Comparison of ENCODE assay signal across 9 cellular contexts in genomic region chr1:51284487-51284954, GRCh38. TPM values are rescaled to one million over a fixed set of nuclear protein-coding genes. Genes with fewer than 3 reads are reported as not detected.
DNase-seq lines count a peak whose midpoint lies in the region; ATAC-seq, FAIRE-seq and TF ChIP-seq lines count a peak whose summit lies in the region.
"Had no signal": no experiment of that assay in that cellular context is flagged by ENCODE, and none has a peak within 500 bp of the region (broad histone marks: within the 10 kb centered on the region; RNA-seq: fewer than 3 reads in every experiment).

No MANE protein-coding gene starts in this region.

- peaks cover 23 to 30% of the 10 kb centered on the region in 2 experiments; a peak in 4 of 5 replicates for H3K4me1 ChIP-seq in K562 (replicated peaks in 1 of 2; ENCODE audit: control insufficient read depth in 2 of 2, insufficient read depth in 2 of 2, low read length in 2 of 2)

- H4K20me1 ChIP-seq in K562 (replicated peaks; ENCODE audit: control insufficient read depth, insufficient read depth, low read length), result no peaks in the 10 kb centered on the region; the same call in 1 of the 2 replicates

- peak in 1 of 2 experiments; percentile 28; a peak in 2 of 4 replicates for TF ChIP-seq RAD21 in K562 (CRISPR knock-in tag; conservative IDR thresholded peaks at IDR 0.05 in 1 of 2, IDR thresholded peaks at IDR 0.05 in 1 of 2)

- H3K9me3 ChIP-seq in K562 (replicated peaks; ENCODE audit: control insufficient read depth, insufficient read depth, low read depth, low read length) (no peaks in the 10 kb centered on the region), WERI-Rb-1 (ENCODE audit: severe bottlenecking) (no peaks in the 10 kb centered on the region)

- no peak overlapping the region for H2AFZ ChIP-seq in K562 (ENCODE audit: low read depth, low read length)

- H3K36me3 ChIP-seq in K562 (ENCODE audit: control insufficient read depth, insufficient read depth, low read length) (no peaks in the 10 kb centered on the region), WERI-Rb-1 (peaks cover 17% of the 10 kb centered on the region)

- H3K4me2 ChIP-seq in K562 (ENCODE audit: insufficient read depth, low read length), result peak overlapping the region; percentile 9; the same call in 1 of the 2 replicates

- POLR2A ChIA-PET in K562 (lab: Yijun Ruan, JAX), result interaction anchor here (1.0 kb wide), 1 partner anchor 43 kb away, joined by 4 read pairs; no protein-coding TSS in a partner anchor

- H3K9ac ChIP-seq in K562 (ENCODE audit: insufficient read depth in 1 of 2, low read depth in 2 of 2, low read length in 2 of 2), result no peak overlapping the region

- H3K27me3 ChIP-seq in K562 (ENCODE audit: control insufficient read depth in 2 of 2, insufficient read depth in 2 of 2, low read length in 2 of 2) (no peaks in the 10 kb centered on the region), WERI-Rb-1 (ENCODE audit: insufficient read depth, low read depth, severe bottlenecking) (no peaks in the 10 kb centered on the region)

- in situ Hi-C loops in GM13977 (cut with MboI; ENCODE audit: low pct_unique_long_range_greater_than_20kb, low sequenced_read_pairs, unreplicated experiment) (no loop called here), KBM-7 (cut with MboI; ENCODE audit: low pct_unique_long_range_greater_than_20kb, low sequenced_read_pairs) (no loop called here), K562 (cut with MboI) (no loop called here)

- no peaks in the 10 kb centered on the region for H3K79me2 ChIP-seq in K562 (ENCODE audit: control insufficient read depth, insufficient read depth, low read length)

- ATAC-seq in GM21528 (IDR thresholded peaks at IDR 0.05; ENCODE audit: low FRiP score, unreplicated experiment) (peak; percentile 38), K562 (peak; percentile 93)

- BruUV-seq in K562 (replicated peaks; lab: Mats Ljungman, UMichigan), result no TSS peak

- peak; percentile 98 for TF ChIP-seq EP300 in K562 (IDR thresholded peaks at IDR 0.05; ENCODE audit: low read length)

- no peak overlapping the region for H3K27ac ChIP-seq in K562 (ENCODE audit: extremely low read depth, low read depth, low read length)
- H3K27ac ChIP-seq in WERI-Rb-1, result no peak overlapping the region

- intact Hi-C loops in K562 (cut with micrococcal nuclease), result loop anchor here (2.0 to 10.0 kb wide), 3 partner anchors 48 to 920 kb away; partner anchors contain the start of gene RNF11

- CTCF ChIA-PET in K562 (lab: Yijun Ruan, JAX; ENCODE audit: low intra/inter-chr PET ratio), result no interaction called here

- no peak for TF ChIP-seq POLR2A in K562 (conservative IDR thresholded peaks at IDR 0.05)

- DNase-seq in GM13977 (ENCODE audit: low spot score) (peak; percentile 62), KBM-7 (peak; percentile 62), K562 (ENCODE audit: extremely low read depth in 1 of 4, low spot score in 3 of 4) (peak; percentile 92 to 99 (median 94)), NCI-H82 treated with DMSO at 0.1 percent for 48 hours (lab: John Stamatoyannopoulos, UW; ENCODE audit: unreplicated experiment) (no peak), AG08395 (ENCODE audit: low spot score) (no peak), WERI-Rb-1 (no peak), SHP77 (lab: John Stamatoyannopoulos, UW) (no peak)

- H3K9me1 ChIP-seq in K562 (ENCODE audit: control insufficient read depth, insufficient read depth, low read length), result peaks cover 1% of the 10 kb centered on the region

- TF ChIP-seq CTCF in GM13977 (IDR thresholded peaks at IDR 0.05; ENCODE audit: extremely low read depth, insufficient read depth, missing control alignments) (no peak), K562 (IDR thresholded peaks at IDR 0.05 in 2 of 3, conservative IDR thresholded peaks at IDR 0.05 in 1 of 3; ENCODE audit: insufficient read depth in 2 of 3, low read depth in 1 of 3, low read length in 3 of 3) (peak in 1 of 3 experiments; percentile 11; a peak in 1 of 6 replicates), WERI-Rb-1 (IDR thresholded peaks at IDR 0.05; ENCODE audit: low read depth, low read length) (no peak)

- peak; percentile 99 for FAIRE-seq in K562 (lab: Jason Lieb, UNC)
- FAIRE-seq: H1 had no signal

- no peak overlapping the region for H3K4me3 ChIP-seq in K562
- H3K4me3 ChIP-seq in WERI-Rb-1 (ENCODE audit: low read depth, low read length), result no peak overlapping the region

TF ChIP-seq in K562, 482 proteins besides CTCF, POLR2A, EP300 and RAD21 (continues in another document):
- TF ChIP-seq NELFE (IDR thresholded peaks at IDR 0.05; ENCODE audit: insufficient read depth, insufficient read length) (no peak), TRIM28 (IDR thresholded peaks at IDR 0.05) (peak; percentile 80), FOXA3 (CRISPR knock-in tag; conservative IDR thresholded peaks at IDR 0.05 in 1 of 2, IDR thresholded peaks at IDR 0.05 in 1 of 2) (0 out of 4 replicates have a peak, but pooled peaks of 1 of the 2 experiments have one; percentile 33), CREB1 (IDR thresholded peaks at IDR 0.05) (peak; percentile 66), CREB1 (CRISPR knock-in tag; IDR thresholded peaks at IDR 0.05) (no peak), ZNF217 (CRISPR knock-in tag; IDR thresholded peaks at IDR 0.05) (no peak), ZC3H11A (IDR thresholded peaks at IDR 0.05; ENCODE audit: low read depth, low read length) (no peak), ZBTB8A (IDR thresholded peaks at IDR 0.05; ENCODE audit: partially characterized antibody) (no peak), MAFG (tag; conservative IDR thresholded peaks at IDR 0.05) (no peak)
- TF ChIP-seq, protein P1, sequence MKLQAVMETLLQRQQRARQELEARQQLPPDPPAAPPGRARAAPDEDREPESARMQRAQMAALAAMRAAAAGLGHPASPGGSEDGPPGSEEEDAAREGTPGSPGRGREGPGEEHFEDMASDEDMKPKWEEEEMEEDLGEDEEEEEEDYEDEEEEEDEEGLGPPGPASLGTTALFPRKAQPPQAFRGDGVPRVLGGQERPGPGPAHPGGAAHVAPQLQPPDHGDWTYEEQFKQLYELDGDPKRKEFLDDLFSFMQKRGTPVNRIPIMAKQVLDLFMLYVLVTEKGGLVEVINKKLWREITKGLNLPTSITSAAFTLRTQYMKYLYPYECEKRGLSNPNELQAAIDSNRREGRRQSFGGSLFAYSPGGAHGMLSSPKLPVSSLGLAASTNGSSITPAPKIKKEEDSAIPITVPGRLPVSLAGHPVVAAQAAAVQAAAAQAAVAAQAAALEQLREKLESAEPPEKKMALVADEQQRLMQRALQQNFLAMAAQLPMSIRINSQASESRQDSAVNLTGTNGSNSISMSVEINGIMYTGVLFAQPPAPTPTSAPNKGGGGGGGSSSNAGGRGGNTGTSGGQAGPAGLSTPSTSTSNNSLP (IDR thresholded peaks at IDR 0.05; ENCODE audit: borderline replicate concordance, low read depth, low read length), result peak; percentile 87; the same call in 1 of the 2 replicates

RNA-seq across cellular contexts. Expression of gene TTC39A, which starts 45.8 kb away (rescaled TPM):
- total RNA-seq in K562 (2011; cell fraction: chromatin; rRNA removed; ENCODE audit: low replicate concordance), result 1.6 and 1.9 TPM in 2 replicates
- 0.53 and 2.7 TPM in 2 replicates for total RNA-seq in K562 (2011; cell fraction: nucleolus; rRNA removed)
- total RNA-seq in K562 (2011; cell fraction: nucleoplasm; rRNA removed), result 0.51 and 2.1 TPM in 2 replicates
- total RNA-seq in K562 (2014; rRNA removed) (0.18 and 0.20 TPM in 2 replicates), K562 (2014; rRNA removed; fragmentation: Illumina TruSeq; extraction: Trizol) (0.40 and 0.48 TPM in 2 replicates), K562 (2015; rRNA removed; fragmentation: Illumina TruSeq; extraction: Trizol) (0.34 and 0.36 TPM in 2 replicates), K562 (2021) (0.53 and 0.92 TPM in 2 replicates)
- polyA plus RNA-seq in K562 (2011; rRNA removed) (0.74 and 0.82 TPM in 2 replicates), K562 (2014; fragmentation: Illumina TruSeq; extraction: Trizol) (0.27 and 0.32 TPM in 2 replicates), K562 (2014; fragmentation: Nextera tagmentation; extraction: Ambion mirVana) (under 1 TPM; 0.21 to 0.35 TPM), K562 (2014; rRNA removed) (0.19 and 0.23 TPM in 2 replicates)
- polyA plus RNA-seq in K562 (2011; cell fraction: cytosol; rRNA removed), result 0.37 and 2.8 TPM in 2 replicates
- polyA plus RNA-seq in K562 (2011; cell fraction: nucleus; rRNA removed), result 0.51 and 0.75 TPM in 2 replicates
- 0.47 and 0.89 TPM in 2 replicates for polyA plus RNA-seq in K562 (2012)
- 2.0 and 2.1 TPM in 2 replicates for polyA minus RNA-seq in K562 (2011; rRNA and poly(A)+ RNA removed)
- not detected in 2 replicates for polyA minus RNA-seq in K562 (2011; cell fraction: cytosol; rRNA and poly(A)+ RNA removed)
- polyA minus RNA-seq in K562 (2011; cell fraction: nucleus; rRNA and poly(A)+ RNA removed), result 0.13 and 0.89 TPM in 2 replicates

RNA-seq across cellular contexts. Expression of gene RNF11, which starts 48.4 kb away (rescaled TPM):
- 16.1 and 30.6 TPM in 2 replicates for total RNA-seq in K562 (2011; cell fraction: chromatin; rRNA removed; ENCODE audit: low replicate concordance)
- total RNA-seq in K562 (2011; cell fraction: nucleolus; rRNA removed), result 7.5 and 10.5 TPM in 2 replicates
- 14.1 and 21.9 TPM in 2 replicates for total RNA-seq in K562 (2011; cell fraction: nucleoplasm; rRNA removed)
- total RNA-seq in K562 (2014; rRNA removed), result 24.7 and 37.3 TPM in 2 replicates
- total RNA-seq in K562 (2014; rRNA removed; fragmentation: Illumina TruSeq; extraction: Trizol), result 29.5 and 30.1 TPM in 2 replicates
- total RNA-seq in K562 (2015; rRNA removed; fragmentation: Illumina TruSeq; extraction: Trizol), result 20.3 and 20.6 TPM in 2 replicates
- 19.9 and 23.1 TPM in 2 replicates for total RNA-seq in K562 (2021)
- 23.1 and 34.3 TPM in 2 replicates for polyA plus RNA-seq in K562 (2011; rRNA removed)
- polyA plus RNA-seq in K562 (2011; cell fraction: cytosol; rRNA removed), result 22.7 and 34.7 TPM in 2 replicates
- polyA plus RNA-seq in K562 (2011; cell fraction: nucleus; rRNA removed), result 19.5 and 25.7 TPM in 2 replicates
- 18.4 and 29.0 TPM in 2 replicates for polyA plus RNA-seq in K562 (2012)
- polyA plus RNA-seq in K562 (2014; fragmentation: Illumina TruSeq; extraction: Trizol), result 25.8 and 27.2 TPM in 2 replicates
- 1 to 10 TPM; 5.7 to 6.1 TPM for polyA plus RNA-seq in K562 (2014; fragmentation: Nextera tagmentation; extraction: Ambion mirVana)
- polyA plus RNA-seq in K562 (2014; rRNA removed), result 22.1 and 22.2 TPM in 2 replicates
- 61.8 and 65.2 TPM in 2 replicates for polyA minus RNA-seq in K562 (2011; rRNA and poly(A)+ RNA removed)
- polyA minus RNA-seq in K562 (2011; cell fraction: cytosol; rRNA and poly(A)+ RNA removed), result 19.0 and 20.3 TPM in 2 replicates
- 3.5 and 11.7 TPM in 2 replicates for polyA minus RNA-seq in K562 (2011; cell fraction: nucleus; rRNA and poly(A)+ RNA removed)

Comparison
In these comparisons a context has a peak if more than half of its experiments do, and no peak if none do; other contexts are left out.
1. DNase-seq: peak in GM13977 (single experiment), KBM-7 (single experiment) and K562 (4 of 4); none in NCI-H82 treated with DMSO at 0.1 percent for 48 hours (single experiment), AG08395 (single experiment), WERI-Rb-1 (single experiment) and SHP77 (0 of 2).